ENCODE assay signal across 19 cellular contexts in genomic region chr2:170597705-170598420, GRCh38.
DNase-seq lines count a peak whose midpoint lies in the region; ATAC-seq and TF ChIP-seq lines count a peak whose summit lies in the region.
"Had no signal": no experiment of that assay in that cellular context is flagged by ENCODE, and none has a peak within 500 bp of the region (broad histone marks: within the 10 kb centered on the region; RNA-seq: fewer than 3 reads in every experiment).

No MANE protein-coding gene starts in this region.

- H3K18ac ChIP-seq in mesendoderm (ENCODE audit: low read length) = no peak overlapping the region

- H2AK5ac ChIP-seq in mesendoderm (ENCODE audit: low read length) = no peak overlapping the region

- no peak overlapping the region for H3K56ac ChIP-seq in mesendoderm (ENCODE audit: low read length)

- peak; percentile 7 for DNase-seq in HFF-Myc (ENCODE audit: extremely low read depth, low read depth)
- peak; percentile 54 for DNase-seq in fibroblast of gingiva (ENCODE audit: low read depth)
- no peak for DNase-seq in mesendoderm
- peak; percentile 41 to 70 for DNase-seq in uterus
- DNase-seq in HAP-1 (ENCODE audit: low spot score in 2 of 2) = no peak
- DNase-seq in left lung = no peak
- no peak for DNase-seq in DMS153 treated with DMSO at 0.1 percent for 48 hours (lab: John Stamatoyannopoulos, UW; ENCODE audit: unreplicated experiment)
- DNase-seq: ACHN; Caco-2; CD4-positive, CD25-positive, alpha-beta regulatory T cell; HFFc6; KBM-7; NCI-H1436; NCI-H2029; NCI-H2171 treated with DMSO at 0.1 percent for 48 hours; NCI-H446 treated with DMSO at 0.1 percent for 48 hours; NCI-H748 treated with DMSO at 0.1 percent for 48 hours; SJCRH30 had no signal

- H2BK15ac ChIP-seq in mesendoderm (replicated peaks; ENCODE audit: low read depth) = no peak overlapping the region

- no peaks in the 10 kb centered on the region for H3K79me1 ChIP-seq in mesendoderm (ENCODE audit: low read length)

- H3K9me3 ChIP-seq in uterus = no peaks in the 10 kb centered on the region
- H3K9me3 ChIP-seq in HAP-1 = no peaks in the 10 kb centered on the region
- no peaks in the 10 kb centered on the region for H3K9me3 ChIP-seq in left lung
- H3K9me3 ChIP-seq: Caco-2, SJCRH30 had no signal

- no peak for TF ChIP-seq POLR2A in uterus (IDR thresholded peaks at IDR 0.05)

- no peak overlapping the region for H4K5ac ChIP-seq in mesendoderm (ENCODE audit: low read length)

- H3K79me2 ChIP-seq in mesendoderm (ENCODE audit: control insufficient read depth, insufficient read depth, low read length) = no peaks in the 10 kb centered on the region

- in situ Hi-C loops in HAP-1 (cut with MboI; ENCODE audit: low sequenced_read_pairs) = no loop called here

- H3K4me2 ChIP-seq in mesendoderm (ENCODE audit: low read length) = no peak overlapping the region

- H3K4ac ChIP-seq in mesendoderm (ENCODE audit: low read depth, low read length) = no peak overlapping the region

- ATAC-seq in left lung = no peak

- no peak overlapping the region for H3K9ac ChIP-seq in mesendoderm (ENCODE audit: low read length)

- no peak overlapping the region for H4K8ac ChIP-seq in mesendoderm (ENCODE audit: low read depth, low read length)

- intact Hi-C loops in uterus (cut with DNase I; ENCODE audit: low total_unique reads) (no loop called here), left lung (cut with DNase I) (no loop called here)

- no peak overlapping the region for H2BK5ac ChIP-seq in mesendoderm (ENCODE audit: low read length)

- peak overlapping the region; percentile 19 for H3K23ac ChIP-seq in mesendoderm (ENCODE audit: low read length)

- H3K27me3 ChIP-seq in mesendoderm (ENCODE audit: insufficient read depth, low read length, poor library complexity) (no peaks in the 10 kb centered on the region), uterus (no peaks in the 10 kb centered on the region), HAP-1 (ENCODE audit: low read depth) (no peaks in the 10 kb centered on the region), left lung (no peaks in the 10 kb centered on the region)
- H3K27me3 ChIP-seq: SJCRH30 had no signal

- TF ChIP-seq CTCF in HFF-Myc (IDR thresholded peaks at IDR 0.05; ENCODE audit: low read depth, low read length, missing control alignments) = no peak
- peak in 1 of 4 experiments; percentile 16 for TF ChIP-seq CTCF in uterus (IDR thresholded peaks at IDR 0.05)
- TF ChIP-seq CTCF in left lung (IDR thresholded peaks at IDR 0.05) = no peak

- H3K4me3 ChIP-seq in HFF-Myc (replicated peaks; ENCODE audit: low read depth, low read length) (no peak overlapping the region), mesendoderm (ENCODE audit: low read length) (no peak overlapping the region), uterus (no peak overlapping the region), HAP-1 (no peak overlapping the region), left lung (no peak overlapping the region)
- H3K4me3 ChIP-seq: SJCRH30 had no signal

- no peak overlapping the region for H2BK120ac ChIP-seq in mesendoderm (ENCODE audit: low read depth, low read length)

- H3K36me3 ChIP-seq in mesendoderm (ENCODE audit: control insufficient read depth, insufficient read depth, low read length) (no peaks in the 10 kb centered on the region), uterus (no peaks in the 10 kb centered on the region), HAP-1 (replicated peaks) (no peaks in the 10 kb centered on the region), left lung (no peaks in the 10 kb centered on the region)
- H3K36me3 ChIP-seq: SJCRH30 had no signal

- H3K27ac ChIP-seq in mesendoderm (ENCODE audit: low read depth, low read length) (no peak overlapping the region), uterus (peak overlapping the region; percentile 77 to 81), left lung (no peak overlapping the region)
- H3K27ac ChIP-seq: RWPE1, SJCRH30 had no signal

- no CpG with 5 or more reads among the region's 6 CpGs for WGBS in mesendoderm (ENCODE audit: extremely low coverage, insufficient coverage, low lambda C conversion rate)

- no peaks in the 10 kb centered on the region for H3K4me1 ChIP-seq in mesendoderm (ENCODE audit: control insufficient read depth, low read depth, low read length)
- H3K4me1 ChIP-seq in uterus = no peaks in the 10 kb centered on the region
- H3K4me1 ChIP-seq in HAP-1 = no peaks in the 10 kb centered on the region
- H3K4me1 ChIP-seq in left lung = no peaks in the 10 kb centered on the region
- H3K4me1 ChIP-seq: Caco-2, SJCRH30 had no signal

Comparison
In these comparisons a context has a peak if more than half of its experiments do, and no peak if none do; other contexts are left out.
1. DNase-seq: peak in HFF-Myc (single experiment), fibroblast of gingiva (single experiment) and uterus (2 of 2); none in mesendoderm (single experiment), HAP-1 (0 of 2), left lung (0 of 2) and DMS153 treated with DMSO at 0.1 percent for 48 hours (single experiment).
2. H3K27ac ChIP-seq: peak in uterus (2 of 2); none in mesendoderm (single experiment) and left lung (0 of 2).